ENCODE assay signal across 12 cellular contexts in the genomic region with DNA sequence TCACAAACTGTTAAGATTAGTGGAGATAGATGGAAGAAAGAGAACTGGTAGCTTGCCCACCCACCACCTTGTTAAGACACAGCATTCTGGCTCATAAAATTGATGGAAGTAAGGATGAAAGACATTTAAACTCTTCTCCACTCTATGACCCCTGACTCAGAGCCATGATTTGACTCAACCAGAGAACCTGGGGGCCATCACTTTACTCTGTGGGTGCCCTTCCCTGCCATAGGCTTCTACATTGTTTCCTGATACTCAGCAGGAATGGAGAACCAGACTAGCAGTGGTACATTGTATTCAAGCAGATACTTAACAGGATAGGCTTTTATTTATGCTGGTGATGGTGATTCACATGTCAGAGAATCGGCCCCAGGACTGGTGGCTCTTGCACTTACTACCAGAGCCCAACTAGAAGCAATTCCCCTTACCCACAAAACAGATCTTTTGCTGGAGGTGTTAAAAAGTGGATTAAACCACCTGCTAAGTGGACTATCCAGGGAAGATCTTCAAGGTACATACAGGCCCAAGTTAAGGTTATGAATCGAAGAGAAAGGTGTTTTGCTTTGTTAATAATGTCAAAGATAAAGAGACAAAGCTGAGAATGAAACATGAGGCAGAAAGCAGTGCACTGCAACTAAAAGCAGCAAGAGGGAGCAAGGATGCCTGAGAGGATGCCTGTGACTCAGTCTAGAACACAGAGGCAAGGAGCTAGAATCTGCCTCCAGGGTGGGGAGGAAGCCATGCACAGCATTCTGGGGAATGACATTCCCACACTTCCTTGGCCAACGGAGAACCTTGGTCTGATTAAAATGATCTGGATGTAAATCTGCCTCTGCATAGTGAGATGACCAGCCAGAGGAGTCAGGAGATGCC. TPM values are rescaled to one million over a fixed set of nuclear protein-coding genes. Genes with fewer than 3 reads are reported as not detected.
DNase-seq lines count a peak whose midpoint lies in the region; ATAC-seq and TF ChIP-seq lines count a peak whose summit lies in the region.
"Had no signal": no experiment of that assay in that cellular context is flagged by ENCODE, and none has a peak within 500 bp of the region (broad histone marks: within the 10 kb centered on the region; RNA-seq: fewer than 3 reads in every experiment).

No MANE protein-coding gene starts in this region.

- H3K27ac Mint-ChIP-seq in H9 = no peak overlapping the region

- H3K9me3 ChIP-seq in A673 (ENCODE audit: low read depth, low read length, poor library complexity, severe bottlenecking) = no peaks in the 10 kb centered on the region
- H3K9me3 ChIP-seq in H9 (ENCODE audit: control insufficient read depth, low read depth, low read length) = no peaks in the 10 kb centered on the region
- no peaks in the 10 kb centered on the region for H3K9me3 ChIP-seq in hepatocyte (ENCODE audit: low read depth)
- no peaks in the 10 kb centered on the region for H3K9me3 ChIP-seq in upper lobe of left lung
- H3K9me3 ChIP-seq: transverse colon had no signal

- no peak overlapping the region for H4K91ac ChIP-seq in H9 (ENCODE audit: insufficient read length, low read depth, low read length)

- H4K20me1 ChIP-seq in H9 (ENCODE audit: control insufficient read depth, insufficient read depth, insufficient read length) = no peaks in the 10 kb centered on the region
- no peaks in the 10 kb centered on the region for H4K20me1 ChIP-seq in hepatocyte (ENCODE audit: insufficient read depth, poor library complexity, severe bottlenecking)

- no peak overlapping the region for H3K4me3 Mint-ChIP-seq in H9

- no peak overlapping the region for H3K56ac ChIP-seq in H9 (ENCODE audit: insufficient read length, low read depth, low read length)

- H2AK5ac ChIP-seq in H9 (ENCODE audit: insufficient read length, low read length) = no peak overlapping the region

- H3K4me1 ChIP-seq in A673 (ENCODE audit: insufficient read depth, low read length, poor library complexity, severe bottlenecking) (peaks cover 4% of the 10 kb centered on the region), H9 (ENCODE audit: insufficient read depth, low read length) (peaks cover 5% of the 10 kb centered on the region; the same call in 1 of the 2 replicates), hepatocyte (ENCODE audit: insufficient read depth) (no peaks in the 10 kb centered on the region), upper lobe of left lung (no peaks in the 10 kb centered on the region)
- H3K4me1 ChIP-seq: transverse colon had no signal

- BruUV-seq in A673 (replicated peaks; lab: Mats Ljungman, UMichigan) = no TSS peak

- H3K4ac ChIP-seq in H9 (ENCODE audit: low read depth, low read length) = no peak overlapping the region

- no peaks in the 10 kb centered on the region for H3K36me3 ChIP-seq in A673 (ENCODE audit: insufficient read depth, low read length, poor library complexity, severe bottlenecking)
- H3K36me3 ChIP-seq in hepatocyte (replicated peaks; ENCODE audit: insufficient read depth, low read depth) = no peaks in the 10 kb centered on the region
- no peaks in the 10 kb centered on the region for H3K36me3 ChIP-seq in upper lobe of left lung
- H3K36me3 ChIP-seq: transverse colon had no signal

- ATAC-seq in HG02623 (IDR thresholded peaks at IDR 0.05; ENCODE audit: unreplicated experiment) = no peak
- no peak for ATAC-seq in upper lobe of left lung (ENCODE audit: low FRiP score in 2 of 2)

- H3K27me3 Mint-ChIP-seq in H9 (ENCODE audit: low read depth) = no peaks in the 10 kb centered on the region

- H3K4me2 ChIP-seq in H9 (ENCODE audit: insufficient read depth, insufficient read length, low read length) = no peak overlapping the region
- H3K4me2 ChIP-seq in hepatocyte = no peak overlapping the region

- no peak overlapping the region for H2AFZ ChIP-seq in H9 (ENCODE audit: low read length)
- no peak overlapping the region for H2AFZ ChIP-seq in hepatocyte

- H3K23ac ChIP-seq in H9 (ENCODE audit: insufficient read length, low read depth, low read length) = no peak overlapping the region

- H3K79me1 ChIP-seq in H9 (ENCODE audit: insufficient read depth, low read depth, low read length, poor library complexity, severe bottlenecking) = no peaks in the 10 kb centered on the region

- H2BK12ac ChIP-seq in H9 (ENCODE audit: insufficient read length, low read depth, low read length) = no peak overlapping the region

- H3K9me2 ChIP-seq in hepatocyte (replicated peaks; ENCODE audit: insufficient read depth) = no peaks in the 10 kb centered on the region

- H3K4me1 Mint-ChIP-seq in H9 = peaks cover 4 to 9% of the 10 kb centered on the region in 2 experiments; a peak in 3 of 4 replicates

- no peak overlapping the region for H2BK20ac ChIP-seq in H9 (ENCODE audit: low read depth, low read length, poor library complexity, severe bottlenecking)

- DNase-seq in A673 (ENCODE audit: low spot score) = peak; percentile 45
- DNase-seq in H9 = peak; percentile 34
- DNase-seq in hepatocyte (ENCODE audit: low spot score) = peak; percentile 28
- DNase-seq in upper lobe of left lung = no peak
- DNase-seq in GM19240 (ENCODE audit: insufficient read length, low spot score) = no peak
- no peak for DNase-seq in GM20000 (ENCODE audit: low spot score)
- DNase-seq: activated CD8-positive, alpha-beta memory T cell treated with anti-CD3 and anti-CD28 coated beads, Interleukin-2, amount 50 U/mL, for 48 hours; NCI-H1092 treated with DMSO at 0.1 percent for 48 hours; SHP77 treated with DMSO at 0.1 percent for 48 hours; transverse colon had no signal

- no peak for TF ChIP-seq POLR2A in upper lobe of left lung (IDR thresholded peaks at IDR 0.05)

- H3K27ac ChIP-seq in A673 (ENCODE audit: low read depth, low read length, poor library complexity, severe bottlenecking) (no peak overlapping the region), H9 (ENCODE audit: insufficient read length, low read depth, low read length) (no peak overlapping the region), VCaP (no peak overlapping the region), hepatocyte (no peak overlapping the region), upper lobe of left lung (no peak overlapping the region)
- H3K27ac ChIP-seq: transverse colon had no signal

- intact Hi-C loops in A673 (cut with micrococcal nuclease; ENCODE audit: unreplicated experiment) = no loop called here

- no peaks in the 10 kb centered on the region; the same call in 1 of the 2 replicates for H3K79me2 ChIP-seq in H9 (ENCODE audit: insufficient read depth, low read length)
- no peaks in the 10 kb centered on the region for H3K79me2 ChIP-seq in hepatocyte

- H3K27me3 ChIP-seq in A673 (replicated peaks; ENCODE audit: insufficient read depth, low read depth, low read length, poor library complexity) = no peaks in the 10 kb centered on the region
- H3K27me3 ChIP-seq in H9 (ENCODE audit: insufficient read depth, low read length) = no peaks in the 10 kb centered on the region
- peaks cover 34% of the 10 kb centered on the region for H3K27me3 ChIP-seq in hepatocyte
- H3K27me3 ChIP-seq in upper lobe of left lung = no peaks in the 10 kb centered on the region
- H3K27me3 ChIP-seq: transverse colon had no signal

- H3K14ac ChIP-seq in H9 (ENCODE audit: insufficient read depth, low read length) = no peak overlapping the region

- no peaks in the 10 kb centered on the region for H3K36me3 Mint-ChIP-seq in H9 (ENCODE audit: insufficient read depth in 1 of 3, low read depth in 3 of 3)

- TF ChIP-seq EP300 in upper lobe of left lung (IDR thresholded peaks at IDR 0.05) = no peak

- H3K4me3 ChIP-seq in A673 (ENCODE audit: low read depth, low read length, poor library complexity, severe bottlenecking) (no peak overlapping the region), hepatocyte (no peak overlapping the region), upper lobe of left lung (no peak overlapping the region)
- H3K4me3 ChIP-seq: transverse colon had no signal

- no peak overlapping the region for H2BK15ac ChIP-seq in H9 (ENCODE audit: low read depth, low read length)

- no peak overlapping the region for H4K5ac ChIP-seq in H9 (ENCODE audit: insufficient read length, low read depth, low read length)

- H4K8ac ChIP-seq in H9 (replicated peaks; ENCODE audit: insufficient read length, low read depth, low read length) = no peak overlapping the region

- CTCF ChIA-PET in A673 (lab: Charles Lee) = interaction anchor here (1.0 kb wide), 1 partner anchor 302 kb away, joined by 4 read pairs; no protein-coding TSS in a partner anchor

- no peaks in the 10 kb centered on the region for H3K9me3 Mint-ChIP-seq in H9

- H2BK5ac ChIP-seq in H9 (ENCODE audit: insufficient read length, low read length) = no peak overlapping the region

- no peak overlapping the region for H3K9ac ChIP-seq in H9 (ENCODE audit: extremely low read depth, insufficient read length, low read length)

- no peak overlapping the region for H3K18ac ChIP-seq in H9 (ENCODE audit: insufficient read length, low read depth, low read length)

- no CpG with 5 or more reads among the region's 3 CpGs for WGBS in H9 (ENCODE audit: extremely low coverage, insufficient read length, low lambda C conversion rate)
- WGBS in hepatocyte (ENCODE audit: low lambda C conversion rate, missing lambda C conversion rate) = 50% methylated on average over 3 of the region's 3 CpGs
- 69 to 77% methylated on average over 3 of the region's 3 CpGs for WGBS in upper lobe of left lung, 2 donors

- peak; percentile 56 for TF ChIP-seq CTCF in A673 (conservative IDR thresholded peaks at IDR 0.05; ENCODE audit: low read depth, low read length)
- TF ChIP-seq CTCF in H9 (conservative IDR thresholded peaks at IDR 0.05) = peak; percentile 62
- peak; percentile 63 for TF ChIP-seq CTCF in VCaP (conservative IDR thresholded peaks at IDR 0.05)
- TF ChIP-seq CTCF in hepatocyte (IDR thresholded peaks at IDR 0.05; ENCODE audit: poor library complexity) = peak; percentile 23
- TF ChIP-seq CTCF in upper lobe of left lung (IDR thresholded peaks at IDR 0.05) = no peak
- TF ChIP-seq CTCF in GM20000 (IDR thresholded peaks at IDR 0.05; ENCODE audit: extremely low read depth, missing control alignments) = no peak

- H3T11ph ChIP-seq in H9 (ENCODE audit: low read length) = no peak overlapping the region

- no peaks in the 10 kb centered on the region for H3K23me2 ChIP-seq in H9 (ENCODE audit: insufficient read length, low read depth, low read length, poor library complexity, severe bottlenecking)

- no peak overlapping the region for H2BK120ac ChIP-seq in H9 (ENCODE audit: low read depth, low read length, poor library complexity, severe bottlenecking)

- POLR2A ChIA-PET in A673 (lab: Charles Lee; ENCODE audit: low non-redundant PET) = no interaction called here

RNA-seq across cellular contexts. Expression of a gene that starts 36.0 kb away (rescaled TPM):
- total RNA-seq in A673 (2021) (52.6 and 58.7 TPM in 2 replicates), H9 (2021) (43.0 and 45.0 TPM in 2 replicates), hepatocyte (3.6 and 5.5 TPM in 2 replicates), upper lobe of left lung (10 to 100 TPM in 5 of 6 donors, 1 to 10 TPM in 1; 5.2 to 19.4 (median 14.9) TPM)
- 20.0 and 25.2 TPM in 2 replicates for polyA plus RNA-seq in hepatocyte

Comparison
In these comparisons a context has a peak if more than half of its experiments do, and no peak if none do; other contexts are left out.
1. DNase-seq: peak in A673 (single experiment), H9 (single experiment) and hepatocyte (single experiment); none in upper lobe of left lung (0 of 2), GM19240 (single experiment) and GM20000 (single experiment).
2. CTCF ChIP-seq: peak in A673 (single experiment), H9 (single experiment), VCaP (single experiment) and hepatocyte (single experiment); none in upper lobe of left lung (0 of 6) and GM20000 (single experiment).